ENCODE assay signal across 31 cellular contexts in the genomic region with DNA sequence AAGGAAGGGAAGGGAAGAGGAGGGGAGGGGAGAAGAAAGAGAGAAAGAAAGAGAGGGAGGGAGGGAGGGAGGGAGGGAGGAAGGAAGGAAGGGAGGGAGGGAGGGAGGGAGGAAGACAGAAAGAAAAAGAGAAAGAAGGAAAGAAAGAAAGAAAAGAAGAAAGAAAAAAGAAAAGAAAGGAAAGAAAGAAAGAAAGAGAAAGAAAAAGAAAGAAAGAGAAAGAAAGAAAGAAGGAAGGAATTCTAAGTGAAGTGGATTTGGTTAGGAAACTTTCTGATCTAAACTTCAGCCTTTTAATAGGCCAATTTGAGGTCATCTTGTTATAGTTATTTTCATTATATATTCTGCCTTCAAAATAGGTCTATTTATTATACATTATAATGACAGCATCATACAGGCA. TPM values are rescaled to one million over a fixed set of nuclear protein-coding genes. Genes with fewer than 3 reads are reported as not detected.
DNase-seq lines count a peak whose midpoint lies in the region; ATAC-seq and TF ChIP-seq lines count a peak whose summit lies in the region.
"Had no signal": no experiment of that assay in that cellular context is flagged by ENCODE, and none has a peak within 500 bp of the region (broad histone marks: within the 10 kb centered on the region; RNA-seq: fewer than 3 reads in every experiment).

No MANE protein-coding gene starts in this region.

- peak overlapping the region; percentile 80 for H3K27ac Mint-ChIP-seq in HFFc6
- H3K27ac Mint-ChIP-seq: activated CD4-positive, alpha-beta memory T cell treated with anti-CD3 and anti-CD28 coated beads, Interleukin-2, amount 10 ng/mL, durations not matched to agents 7 days and 5 days; activated T-helper 17 cell treated with anti-CD3 and anti-CD28 coated beads, Interleukin-2, amount 50 U/mL, for 72 hours; brain; CD4-positive, CD25-positive, alpha-beta regulatory T cell; immature natural killer cell; T-helper 2 cell treated with Interferon-gamma antibody and Interleukin-4, amounts not matched to agents 5 μg/mL and 100 μg/mL, for 36 hours had no signal

- H3K4me1 Mint-ChIP-seq in HFFc6 (ENCODE audit: low read depth) = peaks cover 66% of the 10 kb centered on the region

- H3K4me1 ChIP-seq in ACC112 (ENCODE audit: control insufficient read depth, insufficient read depth, low read length, unreplicated experiment) (peaks cover 39% of the 10 kb centered on the region), thoracic aorta (ENCODE audit: control insufficient read depth in 1 of 2, low read depth in 2 of 2) (peaks cover 26 to 53% of the 10 kb centered on the region in 2 donors), Karpas-422 (ENCODE audit: low read length) (no peaks in the 10 kb centered on the region)

- H4K20me1 ChIP-seq in Karpas-422 (ENCODE audit: insufficient read depth, low read depth, low read length) = no peaks in the 10 kb centered on the region

- H2AFZ ChIP-seq in ACC112 (ENCODE audit: low read length, unreplicated experiment) = no peak overlapping the region
- H2AFZ ChIP-seq in Karpas-422 (ENCODE audit: low read length) = no peak overlapping the region

- H3K27ac ChIP-seq in ACC112 (ENCODE audit: low read depth, low read length) = peak overlapping the region; percentile 14; the same call in 1 of the 2 replicates
- peak overlapping the region; percentile 27 for H3K27ac ChIP-seq in epithelial cell of prostate
- peak overlapping the region in 1 of 2 donors; percentile 40 for H3K27ac ChIP-seq in thoracic aorta
- no peak overlapping the region for H3K27ac ChIP-seq in Karpas-422 (ENCODE audit: low read length)

- H3K9me3 ChIP-seq in thoracic aorta (no peaks in the 10 kb centered on the region), Karpas-422 (ENCODE audit: low read length) (no peaks in the 10 kb centered on the region)
- H3K9me3 ChIP-seq: testis had no signal

- H3K27me3 Mint-ChIP-seq in HFFc6 (ENCODE audit: insufficient read depth) = peaks cover 3% of the 10 kb centered on the region; the same call in 1 of the 2 replicates

- no peak for DNase-seq in HFFc6
- DNase-seq in epithelial cell of prostate (ENCODE audit: low read depth, low spot score) = no peak
- no peak for DNase-seq in thoracic aorta (ENCODE audit: low spot score)
- DNase-seq in NCI-H1105 (lab: John Stamatoyannopoulos, UW) = no peak
- DNase-seq in GM13976 (ENCODE audit: low spot score) = no peak
- no peak for DNase-seq in Karpas-422
- DNase-seq: activated CD4-positive, alpha-beta memory T cell treated with anti-CD3 and anti-CD28 coated beads, Interleukin-2, amount 10 ng/mL, durations not matched to agents 7 days and 5 days; activated CD4-positive, alpha-beta T cell treated with anti-CD3 and anti-CD28 coated beads for 1 hour; activated CD8-positive, alpha-beta memory T cell treated with anti-CD3 and anti-CD28 coated beads, Interleukin-2, amount 50 U/mL, for 48 hours; activated naive CD4-positive, alpha-beta T cell treated with anti-CD3 and anti-CD28 coated beads, Interleukin-2, amount 50 U/mL, for 16 hours; CD4-positive, CD25-positive, alpha-beta regulatory T cell; DND-41; GF-D8; GOT3; hypothalamus; immature natural killer cell; mesendoderm; NCI-H1436; NCI-H2081 treated with DMSO at 0.1 percent for 48 hours; NCI-H2227 treated with DMSO at 0.1 percent for 48 hours; NCI-H526 treated with DMSO at 0.1 percent for 48 hours; NK-92 treated with Interleukin-12 subunit alpha and Interleukin-12 subunit beta, amount 100 ng/mL, for 24 hours; PC-3; SIG-M5; stimulated activated CD4-positive, alpha-beta T cell treated with anti-CD3 and anti-CD28 coated beads, Interleukin-2, amount 100 ng/mL, for 24 hours; stimulated activated naive CD8-positive, alpha-beta T cell treated with anti-CD3 and anti-CD28 coated beads, Interleukin-15, Interleukin-2, amounts not matched to agents 100 U/mL and 50 U/mL, for 24 hours; testis had no signal

- H3K27me3 ChIP-seq in ACC112 (ENCODE audit: insufficient read depth, low read length) (no peaks in the 10 kb centered on the region), thoracic aorta (replicated peaks; ENCODE audit: insufficient read depth) (no peaks in the 10 kb centered on the region), Karpas-422 (ENCODE audit: low read length) (no peaks in the 10 kb centered on the region)
- H3K27me3 ChIP-seq: testis had no signal

- H3K9ac ChIP-seq in Karpas-422 (ENCODE audit: low read length) = no peak overlapping the region

- no peaks in the 10 kb centered on the region for H3K9me3 Mint-ChIP-seq in HFFc6
- H3K9me3 Mint-ChIP-seq: activated CD4-positive, alpha-beta memory T cell treated with anti-CD3 and anti-CD28 coated beads, Interleukin-2, amount 10 ng/mL, durations not matched to agents 7 days and 5 days; activated T-helper 17 cell treated with anti-CD3 and anti-CD28 coated beads, Interleukin-2, amount 50 U/mL, for 72 hours; T-helper 2 cell treated with Interferon-gamma antibody and Interleukin-4, amounts not matched to agents 5 μg/mL and 100 μg/mL, for 36 hours had no signal

- no peak overlapping the region for H3K4me2 ChIP-seq in Karpas-422 (ENCODE audit: low read depth, low read length, poor library complexity, severe bottlenecking)

- no peak overlapping the region for H3K4me3 Mint-ChIP-seq in HFFc6
- H3K4me3 Mint-ChIP-seq: activated CD4-positive, alpha-beta memory T cell treated with anti-CD3 and anti-CD28 coated beads, Interleukin-2, amount 10 ng/mL, durations not matched to agents 7 days and 5 days; activated T-helper 17 cell treated with anti-CD3 and anti-CD28 coated beads, Interleukin-2, amount 50 U/mL, for 72 hours; brain; CD4-positive, CD25-positive, alpha-beta regulatory T cell; immature natural killer cell; T-helper 2 cell treated with Interferon-gamma antibody and Interleukin-4, amounts not matched to agents 5 μg/mL and 100 μg/mL, for 36 hours had no signal

- ATAC-seq in thoracic aorta (ENCODE audit: insufficient number of reproducible peaks, low FRiP score, low read depth) = no peak
- ATAC-seq: activated T-helper 17 cell treated with anti-CD3 and anti-CD28 coated beads, Interleukin-2, amount 50 U/mL, for 72 hours; PC-3; stimulated activated naive CD8-positive, alpha-beta T cell treated with anti-CD3 and anti-CD28 coated beads, Interleukin-15, Interleukin-2, amounts not matched to agents 100 U/mL and 50 U/mL, for 24 hours had no signal

- in situ Hi-C loops in GM13976 (cut with MboI; ENCODE audit: low sequenced_read_pairs, unreplicated experiment) = no loop called here

- TF ChIP-seq CTCF in HFFc6 (IDR thresholded peaks at IDR 0.05) = no peak
- TF ChIP-seq CTCF in thoracic aorta (IDR thresholded peaks at IDR 0.05) = no peak
- no peak for TF ChIP-seq CTCF in GM13976 (IDR thresholded peaks at IDR 0.05; ENCODE audit: borderline replicate concordance, control extremely low read depth, extremely low read depth, insufficient read depth, missing control alignments)

- no peaks in the 10 kb centered on the region for H3K9me2 ChIP-seq in Karpas-422 (replicated peaks; ENCODE audit: insufficient read depth, low read length)

- H3K36me3 ChIP-seq in ACC112 (ENCODE audit: insufficient read depth, low read length) = peaks cover 55% of the 10 kb centered on the region
- peaks cover 3% of the 10 kb centered on the region for H3K36me3 ChIP-seq in thoracic aorta
- no peaks in the 10 kb centered on the region for H3K36me3 ChIP-seq in Karpas-422 (ENCODE audit: insufficient read depth, low read length)

- H3K4me3 ChIP-seq in ACC112 (ENCODE audit: low read depth, low read length) (0 out of 2 replicates have a peak overlapping the region, but pooled peaks have one; percentile 29), thoracic aorta (peak overlapping the region; percentile 35), Karpas-422 (ENCODE audit: low read length) (no peak overlapping the region)
- H3K4me3 ChIP-seq: testis had no signal

- H3K79me2 ChIP-seq in ACC112 (ENCODE audit: control insufficient read depth, insufficient read depth, low read length, unreplicated experiment) (peaks cover 62% of the 10 kb centered on the region), Karpas-422 (ENCODE audit: low read length) (no peaks in the 10 kb centered on the region)

- peaks cover 53% of the 10 kb centered on the region for H3K36me3 Mint-ChIP-seq in HFFc6 (ENCODE audit: low read depth)
- H3K36me3 Mint-ChIP-seq: brain; CD4-positive, CD25-positive, alpha-beta regulatory T cell; immature natural killer cell had no signal

RNA-seq across cellular contexts. Expression of gene CAV2, which starts 4.3 kb away (rescaled TPM):
- 100 to 1,000 TPM; 157 to 229 (median 186) TPM for total RNA-seq in HFFc6 (2021; fragmentation: NEBNext Ultra II Directional; extraction: Animal tissue kit (Norgen Biotek cat#: 25700))
- 100 to 1,000 TPM in 1 of 2 donors, 10 to 100 TPM in 1; 93.8 to 157 TPM for total RNA-seq in thoracic aorta
- total RNA-seq in Karpas-422 (2014; rRNA removed; shearing (Covaris generic); ENCODE audit: low replicate concordance) = 1.2 TPM in 1 of 2 replicates, not detected in the other
- total RNA-seq: activated CD4-positive, alpha-beta memory T cell treated with anti-CD3 and anti-CD28 coated beads, Interleukin-2, amount 10 ng/mL, durations not matched to agents 7 days and 5 days; CD4-positive, CD25-positive, alpha-beta regulatory T cell had no signal

RNA-seq across cellular contexts. Expression of gene CAV1, which starts 21.0 kb away (rescaled TPM):
- total RNA-seq in HFFc6 (2021; fragmentation: NEBNext Ultra II Directional; extraction: Animal tissue kit (Norgen Biotek cat#: 25700)) = 1,000 to 10,000 TPM in 5 of 6 experiments, 100 to 1,000 TPM in 1; 938 to 1,171 (median 1,076) TPM
- total RNA-seq in thoracic aorta = 100 to 1,000 TPM; 194 to 210 TPM
- total RNA-seq in Karpas-422 (2014; rRNA removed; shearing (Covaris generic); ENCODE audit: low replicate concordance) = not detected in 2 replicates
- total RNA-seq: CD4-positive, CD25-positive, alpha-beta regulatory T cell had no signal

Comparison
In these comparisons a context has a peak if more than half of its experiments do, and no peak if none do; other contexts are left out.
1. RNA of gene CAV2, which starts 4.3 kb away (total RNA-seq): 157 to 229 TPM in HFFc6 and 93.8 to 157 TPM in thoracic aorta; 1.2 TPM in Karpas-422; every median in the first group is over 10 times any median in the second.
2. RNA of gene CAV1, which starts 21.0 kb away (total RNA-seq): 938 to 1,171 TPM in HFFc6 and 194 to 210 TPM in thoracic aorta; not detected in Karpas-422; every median in the first group is over 100 times any median in the second.